Comparison of ENCODE assay signal across 9 cellular contexts in genomic region chr3:44355634-44356033, GRCh38. TPM values are rescaled to one million over a fixed set of nuclear protein-coding genes. Genes with fewer than 3 reads are reported as not detected.
DNase-seq lines count a peak whose midpoint lies in the region; ATAC-seq lines count a peak whose summit lies in the region.
"Had no signal": no experiment of that assay in that cellular context is flagged by ENCODE, and none has a peak within 500 bp of the region (broad histone marks: within the 10 kb centered on the region; RNA-seq: fewer than 3 reads in every experiment).

No MANE protein-coding gene starts in this region.

- peak; percentile 67 for ATAC-seq in esophagus mucosa
- ATAC-seq in activated CD4-positive, CD25-positive, alpha-beta regulatory T cell treated with anti-CD3 and anti-CD28 coated beads, Interleukin-2, amount 50 U/mL, for 24 hours = no peak

- DNase-seq in GM04503 (ENCODE audit: low read depth) = peak; percentile 48
- DNase-seq in NOMO-1 (lab: John Stamatoyannopoulos, UW; ENCODE audit: unreplicated experiment in 2 of 2) = peak; percentile 68 to 83
- peak; percentile 60 for DNase-seq in renal cortical epithelial cell (ENCODE audit: low read depth)
- DNase-seq in H7 = no peak
- no peak for DNase-seq in stimulated activated CD4-positive, alpha-beta T cell treated with anti-CD3 and anti-CD28 coated beads, Interleukin-4, amount 100 ng/mL, for 4 hours
- DNase-seq in posterior vena cava (ENCODE audit: low spot score) = no peak
- DNase-seq: NCI-H748 treated with DMSO at 0.1 percent for 48 hours had no signal

- no peaks in the 10 kb centered on the region for H3K27me3 ChIP-seq in H7 (ENCODE audit: control insufficient read depth, insufficient read depth, low read length)

- no peaks in the 10 kb centered on the region for H3K36me3 ChIP-seq in H7 (replicated peaks; ENCODE audit: control insufficient read depth, insufficient read depth, low read length)

- intact Hi-C loops in posterior vena cava (cut with DNase I) = no loop called here

- no peak overlapping the region for H3K4me3 ChIP-seq in H7 (ENCODE audit: insufficient read depth, low read depth, low read length)

RNA-seq across cellular contexts. Expression of gene TCAIM, which starts 17.1 kb away (rescaled TPM):
- total RNA-seq in esophagus mucosa (20.5 TPM), renal cortical epithelial cell (37.3 and 61.1 TPM in 2 replicates), posterior vena cava (10 to 100 TPM; 21.0 to 22.7 TPM)
- 22.4 and 32.3 TPM in 2 replicates for total RNA-seq in H7 (2014; rRNA removed; shearing (Covaris generic))

Comparison
In these comparisons a context has a peak if more than half of its experiments do, and no peak if none do; other contexts are left out.
1. DNase-seq: peak in GM04503 (single experiment), NOMO-1 (2 of 2) and renal cortical epithelial cell (single experiment); none in H7 (single experiment), stimulated activated CD4-positive, alpha-beta T cell treated with anti-CD3 and anti-CD28 coated beads, Interleukin-4, amount 100 ng/mL, for 4 hours (0 of 2) and posterior vena cava (single experiment).